Comparison of ENCODE assay signal across 12 cellular contexts in genomic region chr2:218961651-218962570, GRCh38. TPM values are rescaled to one million over a fixed set of nuclear protein-coding genes. Genes with fewer than 3 reads are reported as not detected.
DNase-seq lines count a peak whose midpoint lies in the region; ATAC-seq and TF ChIP-seq lines count a peak whose summit lies in the region.
"Had no signal": no experiment of that assay in that cellular context is flagged by ENCODE, and none has a peak within 500 bp of the region (broad histone marks: within the 10 kb centered on the region; RNA-seq: fewer than 3 reads in every experiment).

No MANE protein-coding gene starts in this region.

- H3K27ac ChIP-seq in parathyroid adenoma (peak overlapping the region; percentile 92), colonic mucosa (no peak overlapping the region), lower lobe of right lung (no peak overlapping the region)
- H3K27ac ChIP-seq: spleen had no signal

- H3K9me3 ChIP-seq in T-helper 17 cell (ENCODE audit: control insufficient read depth, low read length, poor library complexity, severe bottlenecking): no peaks in the 10 kb centered on the region
- no peaks in the 10 kb centered on the region for H3K9me3 ChIP-seq in parathyroid adenoma (ENCODE audit: control insufficient read depth, low read length)
- no peaks in the 10 kb centered on the region for H3K9me3 ChIP-seq in colonic mucosa
- no peaks in the 10 kb centered on the region for H3K9me3 ChIP-seq in lower lobe of right lung

- DNase-seq in activated naive CD4-positive, alpha-beta T cell treated with anti-CD3 and anti-CD28 coated beads, Interleukin-2, amount 50 U/mL, for 16 hours: no peak
- DNase-seq in NCI-H1105 treated with DMSO at 0.1 percent for 48 hours (lab: John Stamatoyannopoulos, UW): peak; percentile 41
- no peak for DNase-seq in T-helper 17 cell
- no peak for DNase-seq in colonic mucosa
- DNase-seq in lower lobe of right lung: no peak
- DNase-seq in SIG-M5 treated with dmso at 0.1 percent for 504 hours (lab: John Stamatoyannopoulos, UW; ENCODE audit: unreplicated experiment): no peak
- DNase-seq: spleen had no signal

- H3K79me2 ChIP-seq in parathyroid adenoma: peaks cover 6% of the 10 kb centered on the region

- peaks cover 1% of the 10 kb centered on the region for H3K36me3 Mint-ChIP-seq in activated naive CD4-positive, alpha-beta T cell treated with anti-CD3 and anti-CD28 coated beads, Interleukin-2, amount 50 U/mL, for 24 hours
- peaks cover 13% of the 10 kb centered on the region for H3K36me3 Mint-ChIP-seq in T-helper 17 cell (ENCODE audit: low read depth)

- H3K4me1 ChIP-seq in parathyroid adenoma (peaks cover 20% of the 10 kb centered on the region), colonic mucosa (no peaks in the 10 kb centered on the region), lower lobe of right lung (peaks cover 8% of the 10 kb centered on the region)

- H3K36me3 ChIP-seq in parathyroid adenoma (ENCODE audit: control insufficient read depth, insufficient read depth, low read length) (no peaks in the 10 kb centered on the region), colonic mucosa (no peaks in the 10 kb centered on the region), lower lobe of right lung (no peaks in the 10 kb centered on the region)
- H3K36me3 ChIP-seq: spleen had no signal

- H3K4me3 ChIP-seq in parathyroid adenoma (ENCODE audit: low read depth, low read length) (no peak overlapping the region), colonic mucosa (no peak overlapping the region), lower lobe of right lung (no peak overlapping the region)

- H3K4me1 Mint-ChIP-seq in activated naive CD4-positive, alpha-beta T cell treated with anti-CD3 and anti-CD28 coated beads, Interleukin-2, amount 50 U/mL, for 24 hours: peaks cover 13% of the 10 kb centered on the region
- H3K4me1 Mint-ChIP-seq in T-helper 17 cell: peaks cover 12% of the 10 kb centered on the region

- ATAC-seq in T-helper 17 cell: no peak
- ATAC-seq in lower lobe of right lung: no peak

- peaks cover 9% of the 10 kb centered on the region for H3K27me3 ChIP-seq in parathyroid adenoma (ENCODE audit: control insufficient read depth, insufficient read depth, low read length)
- H3K27me3 ChIP-seq in colonic mucosa: peaks cover 64% of the 10 kb centered on the region
- H3K27me3 ChIP-seq in lower lobe of right lung (ENCODE audit: low read depth): peaks cover 84% of the 10 kb centered on the region

- H3K9ac ChIP-seq in parathyroid adenoma (no peak overlapping the region), colonic mucosa (ENCODE audit: low read depth in 2 of 2, low read length in 2 of 2) (no peak overlapping the region)

- intact Hi-C loops in colonic mucosa (cut with DNase I) (no loop called here), lower lobe of right lung (cut with DNase I) (no loop called here)

- no peak overlapping the region for H3K4me3 Mint-ChIP-seq in activated naive CD4-positive, alpha-beta T cell treated with anti-CD3 and anti-CD28 coated beads, Interleukin-2, amount 50 U/mL, for 24 hours
- H3K4me3 Mint-ChIP-seq in T-helper 17 cell: peak overlapping the region; percentile 79
- H3K4me3 Mint-ChIP-seq: CD4-positive, alpha-beta T cell had no signal

- H3K9me3 Mint-ChIP-seq in activated naive CD4-positive, alpha-beta T cell treated with anti-CD3 and anti-CD28 coated beads, Interleukin-2, amount 50 U/mL, for 24 hours: no peaks in the 10 kb centered on the region
- H3K9me3 Mint-ChIP-seq: CD4-positive, alpha-beta T cell had no signal

- peak overlapping the region; percentile 83 for H2AFZ ChIP-seq in parathyroid adenoma

- no peak overlapping the region for H3K4me2 ChIP-seq in parathyroid adenoma (ENCODE audit: low read length)

- H3K27me3 Mint-ChIP-seq in activated naive CD4-positive, alpha-beta T cell treated with anti-CD3 and anti-CD28 coated beads, Interleukin-2, amount 50 U/mL, for 24 hours: peaks cover 62% of the 10 kb centered on the region
- peaks cover 71% of the 10 kb centered on the region for H3K27me3 Mint-ChIP-seq in T-helper 17 cell

- H3K27ac Mint-ChIP-seq in activated naive CD4-positive, alpha-beta T cell treated with anti-CD3 and anti-CD28 coated beads, Interleukin-2, amount 50 U/mL, for 24 hours: peak overlapping the region; percentile 83
- H3K27ac Mint-ChIP-seq in T-helper 17 cell: no peak overlapping the region
- H3K27ac Mint-ChIP-seq: CD4-positive, alpha-beta T cell had no signal

- TF ChIP-seq CTCF in parathyroid adenoma (IDR thresholded peaks at IDR 0.05): no peak
- no peak for TF ChIP-seq CTCF in colonic mucosa (IDR thresholded peaks at IDR 0.05)
- TF ChIP-seq CTCF in lower lobe of right lung (IDR thresholded peaks at IDR 0.05): no peak

RNA-seq across cellular contexts. Expression of gene CDK5R2, which starts 2.4 kb away (rescaled TPM):
- not detected for total RNA-seq in T-helper 17 cell
- total RNA-seq in colonic mucosa: under 1 TPM; 0.30 to 0.56 TPM
- total RNA-seq in lower lobe of right lung: not detected
- total RNA-seq: CD4-positive, alpha-beta T cell; mesenteric fat pad; spleen had no signal

RNA-seq across cellular contexts. Expression of gene FEV, which starts 23.1 kb away (rescaled TPM):
- total RNA-seq in T-helper 17 cell (not detected), colonic mucosa (1 to 10 TPM; 2.9 to 6.5 TPM), lower lobe of right lung (not detected)
- total RNA-seq: CD4-positive, alpha-beta T cell; mesenteric fat pad; spleen; temporal lobe had no signal

RNA-seq across cellular contexts. Expression of gene CRYBA2, which starts 31.3 kb away (rescaled TPM):
- total RNA-seq in T-helper 17 cell: not detected
- total RNA-seq in colonic mucosa: 1 to 10 TPM; 3.4 to 5.5 TPM
- not detected for total RNA-seq in lower lobe of right lung
- total RNA-seq: CD4-positive, alpha-beta T cell; mesenteric fat pad; spleen; temporal lobe had no signal
